In genomic region chr13:22173605-22174004, GRCh38 we compare ENCODE assay signal across 21 cellular contexts.
DNase-seq lines count a peak whose midpoint lies in the region; ATAC-seq and TF ChIP-seq lines count a peak whose summit lies in the region.
"Had no signal": no experiment of that assay in that cellular context is flagged by ENCODE, and none has a peak within 500 bp of the region (broad histone marks: within the 10 kb centered on the region; RNA-seq: fewer than 3 reads in every experiment).

No MANE protein-coding gene starts in this region.

- WGBS in thyroid gland, 2 donors: 89 to 90% methylated on average over 2 of the region's 2 CpGs
- WGBS in transverse colon (ENCODE audit: low coverage in 1 of 2), 2 donors: 70% methylated on average over 2 of the region's 2 CpGs

- no peaks in the 10 kb centered on the region for H3K27me3 ChIP-seq in thyroid gland
- no peaks in the 10 kb centered on the region for H3K27me3 ChIP-seq in transverse colon
- H3K27me3 ChIP-seq: gastrocnemius medialis had no signal

- TF ChIP-seq CTCF in astrocyte of the spinal cord (IDR thresholded peaks at IDR 0.05; ENCODE audit: low read depth, low read length) (no peak), thyroid gland (IDR thresholded peaks at IDR 0.05) (no peak), transverse colon (IDR thresholded peaks at IDR 0.05) (no peak)

- intact Hi-C loops in thyroid gland (cut with DNase I): no loop called here
- intact Hi-C loops in transverse colon (cut with DNase I; ENCODE audit: low total_unique reads): no loop called here

- TF ChIP-seq POLR2A in thyroid gland (IDR thresholded peaks at IDR 0.05): no peak
- TF ChIP-seq POLR2A in transverse colon (IDR thresholded peaks at IDR 0.05): no peak

- no peaks in the 10 kb centered on the region for H3K9me3 ChIP-seq in thyroid gland
- H3K9me3 ChIP-seq in transverse colon: no peaks in the 10 kb centered on the region
- H3K9me3 ChIP-seq: gastrocnemius medialis had no signal

- ATAC-seq in GM18909 (IDR thresholded peaks at IDR 0.05; ENCODE audit: poor library complexity, unreplicated experiment): no peak
- ATAC-seq: gastrocnemius medialis; natural killer cell treated with Interleukin-12 subunit alpha and Interleukin-12 subunit beta and Interleukin-15 and Interleukin-18, amount 100 ng/mL, for 72 hours; T-helper 17 cell had no signal

- H3K4me1 ChIP-seq in thyroid gland: no peaks in the 10 kb centered on the region
- H3K4me1 ChIP-seq in transverse colon: no peaks in the 10 kb centered on the region
- H3K4me1 ChIP-seq: gastrocnemius medialis had no signal

- no peak overlapping the region for H3K27ac ChIP-seq in thyroid gland
- H3K27ac ChIP-seq in transverse colon: no peak overlapping the region
- H3K27ac ChIP-seq: gastrocnemius medialis had no signal

- no peaks in the 10 kb centered on the region for H3K36me3 ChIP-seq in thyroid gland
- H3K36me3 ChIP-seq in transverse colon: no peaks in the 10 kb centered on the region
- H3K36me3 ChIP-seq: gastrocnemius medialis had no signal

- no peak overlapping the region for H3K4me3 ChIP-seq in astrocyte of the spinal cord (ENCODE audit: low read depth, low read length)
- H3K4me3 ChIP-seq in thyroid gland (replicated peaks in 1 of 3): no peak overlapping the region
- H3K4me3 ChIP-seq in transverse colon: no peak overlapping the region
- H3K4me3 ChIP-seq: gastrocnemius medialis had no signal

- TF ChIP-seq EP300 in transverse colon (IDR thresholded peaks at IDR 0.05; ENCODE audit: low read depth): no peak

- in situ Hi-C loops in astrocyte of the spinal cord (cut with HindIII; ENCODE audit: low sequenced_read_pairs) (no loop called here), transverse colon (cut with MboI; ENCODE audit: low pct_ligation_motif_present in 1 of 4, low pct_unique_long_range_greater_than_20kb in 1 of 4, low sequenced_read_pairs in 3 of 4) (no loop called here)

- DNase-seq in AG20443 (ENCODE audit: low spot score) (peak; percentile 76), HT1080 (ENCODE audit: low read depth) (peak; percentile 62), astrocyte of the spinal cord (ENCODE audit: low read depth, low spot score) (peak; percentile 35), myocyte (ENCODE audit: low read depth) (peak; percentile 24), thyroid gland (no peak), T1000 (lab: John Stamatoyannopoulos, UW) (no peak), transverse colon (no peak)
- DNase-seq: activated CD4-positive, alpha-beta T cell treated with anti-CD3 and anti-CD28 coated beads for 1 hour; activated CD8-positive, alpha-beta memory T cell treated with anti-CD3 and anti-CD28 coated beads, Interleukin-2, amount 50 U/mL, for 4 hours; activated naive CD4-positive, alpha-beta T cell; AML-193; effector memory CD4-positive, alpha-beta T cell; gastrocnemius medialis; H7; NCI-H1694 treated with DMSO at 0.1 percent for 48 hours; retina; RPMI8226; stimulated activated CD4-positive, alpha-beta T cell treated with anti-CD3 and anti-CD28 coated beads, Interleukin-1b, Interleukin-23, amount 100 ng/mL, for 48 hours; T-helper 17 cell had no signal

Comparison
In these comparisons a context has a peak if more than half of its experiments do, and no peak if none do; other contexts are left out.
1. DNase-seq: peak in AG20443 (single experiment), HT1080 (single experiment), astrocyte of the spinal cord (single experiment) and myocyte (single experiment); none in thyroid gland (0 of 2), T1000 (single experiment) and transverse colon (single experiment).